Comparison of ENCODE assay signal across 8 cellular contexts in genomic region chrX:154437398-154437752, GRCh38. TPM values are rescaled to one million over a fixed set of nuclear protein-coding genes. Genes with fewer than 3 reads are reported as not detected.
DNase-seq lines count a peak whose midpoint lies in the region; ATAC-seq, FAIRE-seq and TF ChIP-seq lines count a peak whose summit lies in the region.

No MANE protein-coding gene starts in this region.

- no peak overlapping the region for H2BK5ac ChIP-seq in H1 (ENCODE audit: low read depth, low read length)

- no peak for TF ChIP-seq EP300 in H1 (IDR thresholded peaks at IDR 0.05; ENCODE audit: borderline replicate concordance in 1 of 2, low read depth in 2 of 2, low read length in 2 of 2)

- H3K27me3 ChIP-seq in CD8-positive, alpha-beta T cell (ENCODE audit: insufficient read depth, low read length): no peaks in the 10 kb centered on the region
- H3K27me3 ChIP-seq in MG63 (no peaks in the 10 kb centered on the region), H1 (replicated peaks in 1 of 4; ENCODE audit: control insufficient read depth in 3 of 4, extremely low read depth in 1 of 4, insufficient read depth in 3 of 4, low read length in 3 of 4) (no peaks in the 10 kb centered on the region)

- peaks cover 28% of the 10 kb centered on the region for H3K4me1 Mint-ChIP-seq in CD8-positive, alpha-beta T cell (ENCODE audit: low read depth)
- peaks cover 13% of the 10 kb centered on the region for H3K4me1 Mint-ChIP-seq in neural crest cell

- no peak overlapping the region for H3K4ac ChIP-seq in H1 (replicated peaks; ENCODE audit: insufficient read length, low read depth, low read length)

- no peaks in the 10 kb centered on the region for H3K9me3 Mint-ChIP-seq in CD8-positive, alpha-beta T cell
- H3K9me3 Mint-ChIP-seq in neural crest cell: no peaks in the 10 kb centered on the region

- H3K36me3 ChIP-seq in CD8-positive, alpha-beta T cell (ENCODE audit: insufficient read depth, low read length): no peaks in the 10 kb centered on the region
- peaks cover 7% of the 10 kb centered on the region for H3K36me3 ChIP-seq in MG63
- H3K36me3 ChIP-seq in H1 (ENCODE audit: control insufficient read depth in 2 of 4, insufficient read depth in 4 of 4, low read length in 3 of 4): peaks cover 0 to 32% (median 15%) of the 10 kb centered on the region in 4 experiments; a peak in 6 of 8 replicates

- DNase-seq in CD8-positive, alpha-beta T cell: no peak
- no peak for DNase-seq in MG63
- DNase-seq in H1 (ENCODE audit: low read depth in 1 of 2, low spot score in 2 of 2): no peak
- no peak for DNase-seq in neural crest cell (ENCODE audit: low read depth, low spot score)
- DNase-seq in H4 (ENCODE audit: low spot score): no peak
- DNase-seq in RPMI8226: no peak

- FAIRE-seq in H1 (lab: Jason Lieb, UNC): no peak

- no peak overlapping the region for H2BK12ac ChIP-seq in H1 (ENCODE audit: low read depth, low read length)

- CTCF ChIA-PET in CD8-positive, alpha-beta T cell (lab: Charles Lee): no interaction called here
- CTCF ChIA-PET in H1 (lab: Charles Lee; ENCODE audit: partially characterized antibody): no interaction called here

- peak overlapping the region; percentile 41 for H3K4me3 ChIP-seq in CD8-positive, alpha-beta T cell (ENCODE audit: low read depth, low read length)
- peak overlapping the region; percentile 62 for H3K4me3 ChIP-seq in MG63
- H3K4me3 ChIP-seq in H1 (ENCODE audit: extremely low read depth in 1 of 4, insufficient read depth in 2 of 4, low read depth in 3 of 4, low read length in 4 of 4): peak overlapping the region; percentile 56 to 86 (median 66)

- no peaks in the 10 kb centered on the region for H3K79me1 ChIP-seq in H1 (ENCODE audit: low read depth, low read length)

- peak overlapping the region in 3 of 4 experiments; percentile 8 to 69 (median 43); a peak in 3 of 7 replicates for H3K9ac ChIP-seq in H1 (replicated peaks in 1 of 4; ENCODE audit: extremely low read depth in 1 of 4, low read depth in 3 of 4, low read length in 3 of 4)

- intact Hi-C loops in CD8-positive, alpha-beta T cell (cut with DNase I, micrococcal nuclease): loop anchor here (2.0 to 5.0 kb wide), 4 partner anchors 21 to 80 kb away; partner anchors contain the start of genes LAGE3 (in 2 of the 2), UBL4A (in 2 of the 2), FAM3A (in 1 of the 2) and PLXNA3 (in 1 of the 2)

- no peak for TF ChIP-seq POLR2A in H1 (IDR thresholded peaks at IDR 0.05; ENCODE audit: control extremely low read depth in 1 of 2, low read depth in 2 of 2, low read length in 2 of 2)

- ATAC-seq in CD8-positive, alpha-beta T cell: peak; percentile 10
- ATAC-seq in GM19328 (IDR thresholded peaks at IDR 0.05; ENCODE audit: unreplicated experiment) (no peak), HG03565 (IDR thresholded peaks at IDR 0.05; ENCODE audit: unreplicated experiment) (no peak)

- no peak overlapping the region for H4K91ac ChIP-seq in H1 (replicated peaks; ENCODE audit: insufficient read length, low read length)

- H3K27ac Mint-ChIP-seq in CD8-positive, alpha-beta T cell: peak overlapping the region; percentile 82
- peak overlapping the region; percentile 92 for H3K27ac Mint-ChIP-seq in neural crest cell (ENCODE audit: unreplicated experiment)

- H3K79me2 ChIP-seq in H1 (ENCODE audit: control insufficient read depth in 1 of 2, insufficient read depth in 2 of 2, low read length in 2 of 2): peaks cover 0 to 17% of the 10 kb centered on the region in 2 experiments; a peak in 2 of 4 replicates

- WGBS in H1 (ENCODE audit: extremely low coverage in 1 of 2, insufficient coverage in 1 of 2, insufficient read length in 1 of 2, insufficient replicate concordance in 2 of 2, low coverage in 1 of 2, low lambda C conversion rate in 2 of 2, missing lambda C conversion rate in 1 of 2), 2 experiments: no CpG with 5 or more reads among the region's 35 CpGs

- no peaks in the 10 kb centered on the region for H3K9me3 ChIP-seq in CD8-positive, alpha-beta T cell (ENCODE audit: low read length)
- H3K9me3 ChIP-seq in MG63 (no peaks in the 10 kb centered on the region), H1 (ENCODE audit: insufficient read depth in 2 of 2, low read depth in 1 of 2, low read length in 1 of 2) (no peaks in the 10 kb centered on the region)

- H4K5ac ChIP-seq in H1 (ENCODE audit: insufficient read length, low read depth, low read length): no peak overlapping the region

- H4K8ac ChIP-seq in H1 (ENCODE audit: extremely low read depth, insufficient read depth, low read length): no peak overlapping the region

- H3K4me1 ChIP-seq in CD8-positive, alpha-beta T cell (ENCODE audit: insufficient read depth, low read length): peaks cover 10% of the 10 kb centered on the region
- peaks cover 0 to 6% (median 4%) of the 10 kb centered on the region in 4 experiments; a peak in 6 of 7 replicates for H3K4me1 ChIP-seq in H1 (replicated peaks in 1 of 4; ENCODE audit: control insufficient read depth in 3 of 4, insufficient read depth in 4 of 4, low read length in 3 of 4)

- H2AFZ ChIP-seq in H1 (ENCODE audit: low read length): no peak overlapping the region

- no peak overlapping the region for H2BK20ac ChIP-seq in H1 (ENCODE audit: low read length)

- no peak overlapping the region for H2AK5ac ChIP-seq in H1 (ENCODE audit: low read depth, low read length)

- H3K23me2 ChIP-seq in H1 (ENCODE audit: low read depth, low read length): peaks cover 2% of the 10 kb centered on the region; the same call in 1 of the 2 replicates

- peaks cover 0 to 11% of the 10 kb centered on the region in 2 experiments for H4K20me1 ChIP-seq in H1 (replicated peaks in 1 of 2; ENCODE audit: control insufficient read depth in 1 of 2, insufficient read depth in 2 of 2, low read length in 2 of 2)

- H3K27ac ChIP-seq in CD8-positive, alpha-beta T cell (ENCODE audit: low read depth, low read length): no peak overlapping the region
- H3K27ac ChIP-seq in H1 (ENCODE audit: low read depth, low read length): 0 out of 2 replicates have a peak overlapping the region, but pooled peaks have one; percentile 67

- no peak overlapping the region; the same call in 1 of the 2 replicates for H3K18ac ChIP-seq in H1 (ENCODE audit: extremely low read depth, low read length)

- H3K36me3 Mint-ChIP-seq in CD8-positive, alpha-beta T cell: peaks cover 51% of the 10 kb centered on the region
- peaks cover 8% of the 10 kb centered on the region for H3K36me3 Mint-ChIP-seq in neural crest cell (ENCODE audit: low read depth)

- no peak overlapping the region for H3K23ac ChIP-seq in H1 (ENCODE audit: insufficient read length)

- H3K4me2 ChIP-seq in H1 (ENCODE audit: insufficient read depth in 1 of 2, low read depth in 2 of 2, low read length in 2 of 2): peak overlapping the region; percentile 68 to 89

- no peak overlapping the region for H2BK15ac ChIP-seq in H1 (ENCODE audit: low read length)

- H3K14ac ChIP-seq in H1 (ENCODE audit: insufficient read length): no peak overlapping the region

- TF ChIP-seq RAD21 in H1 (IDR thresholded peaks at IDR 0.05 in 1 of 2, conservative IDR thresholded peaks at IDR 0.05 in 1 of 2; ENCODE audit: low read depth in 2 of 2, low read length in 2 of 2): no peak

- no peak overlapping the region for H3K56ac ChIP-seq in H1 (replicated peaks; ENCODE audit: insufficient read length, low read depth, low read length)

- H2BK120ac ChIP-seq in H1 (replicated peaks; ENCODE audit: low read depth, low read length): no peak overlapping the region

- POLR2A ChIA-PET in CD8-positive, alpha-beta T cell (lab: Charles Lee): no interaction called here
- POLR2A ChIA-PET in H1 (lab: Charles Lee; ENCODE audit: partially characterized antibody): interaction anchor here (1.0 kb wide), 1 partner anchor 90 kb away, joined by 3 read pairs; no protein-coding TSS in a partner anchor

- no peaks in the 10 kb centered on the region for H3K27me3 Mint-ChIP-seq in CD8-positive, alpha-beta T cell (ENCODE audit: low read depth)
- H3K27me3 Mint-ChIP-seq in neural crest cell (ENCODE audit: low read depth): no peaks in the 10 kb centered on the region

- peak overlapping the region; percentile 79 for H3K4me3 Mint-ChIP-seq in CD8-positive, alpha-beta T cell
- peak overlapping the region; percentile 95 for H3K4me3 Mint-ChIP-seq in neural crest cell

- TF ChIP-seq CTCF in CD8-positive, alpha-beta T cell (IDR thresholded peaks at IDR 0.05): no peak
- TF ChIP-seq CTCF in H1 (IDR thresholded peaks at IDR 0.05; ENCODE audit: control extremely low read depth in 1 of 3, insufficient read depth in 1 of 3, low read depth in 1 of 3, low read length in 3 of 3): no peak
- TF ChIP-seq CTCF in neural crest cell (conservative IDR thresholded peaks at IDR 0.05): no peak

RNA-seq across cellular contexts. Expression of gene GDI1, which starts 0.4 kb away (rescaled TPM):
- 100 to 1,000 TPM; 113 to 119 TPM for total RNA-seq in CD8-positive, alpha-beta T cell
- 43.6 and 59.8 TPM in 2 replicates for total RNA-seq in MG63 (2014; rRNA removed; shearing (Covaris generic); ENCODE audit: low replicate concordance)
- 83.1 and 85.8 TPM in 2 replicates for total RNA-seq in H1 (2021; fragmentation: NEBNext Ultra II Directional; extraction: Animal tissue kit (Norgen Biotek cat#: 25700))
- polyA plus RNA-seq in H1 (2011; rRNA removed): 136 and 186 TPM in 2 replicates
- polyA plus RNA-seq in H1 (2011; cell fraction: cytosol; rRNA removed): 165 TPM
- polyA plus RNA-seq in H1 (2011; cell fraction: nucleus; rRNA removed): 503 TPM
- 116 to 127 TPM (median 122 TPM) in 4 replicates for polyA plus RNA-seq in H1 (2012, experiment 1 of 2)
- 79.9 TPM for polyA plus RNA-seq in H1 (2012, experiment 2 of 2)
- polyA plus RNA-seq in H1 (2013, experiment 1 of 2): 74.8 TPM
- 69.1 TPM for polyA plus RNA-seq in H1 (2013, experiment 2 of 2)
- polyA minus RNA-seq in H1 (2011; rRNA and poly(A)+ RNA removed): 62.8 and 81.4 TPM in 2 replicates
- 44.6 TPM for polyA minus RNA-seq in H1 (2011; cell fraction: cytosol; rRNA and poly(A)+ RNA removed)
- 75.4 TPM for polyA minus RNA-seq in H1 (2011; cell fraction: nucleus; rRNA and poly(A)+ RNA removed)
- total RNA-seq in neural crest cell: 206 and 210 TPM in 2 replicates
- total RNA-seq in H4 (2014; rRNA removed; shearing (Covaris generic)): 62.2 and 68.0 TPM in 2 replicates

RNA-seq across cellular contexts. Expression of gene FAM50A, which starts 6.6 kb away (rescaled TPM):
- total RNA-seq in CD8-positive, alpha-beta T cell: 10 to 100 TPM; 39.6 to 40.4 TPM
- total RNA-seq in MG63 (2014; rRNA removed; shearing (Covaris generic); ENCODE audit: low replicate concordance): 33.4 and 35.4 TPM in 2 replicates
- 48.7 and 51.7 TPM in 2 replicates for total RNA-seq in H1 (2021; fragmentation: NEBNext Ultra II Directional; extraction: Animal tissue kit (Norgen Biotek cat#: 25700))
- polyA plus RNA-seq in H1 (2011; rRNA removed): 30.7 and 37.2 TPM in 2 replicates
- polyA plus RNA-seq in H1 (2011; cell fraction: cytosol; rRNA removed): 57.1 TPM
- polyA plus RNA-seq in H1 (2011; cell fraction: nucleus; rRNA removed): 103 TPM
- 65.9 to 91.2 TPM (median 85.8 TPM) in 4 replicates for polyA plus RNA-seq in H1 (2012, experiment 1 of 2)
- 36.4 TPM for polyA plus RNA-seq in H1 (2012, experiment 2 of 2)
- polyA plus RNA-seq in H1 (2013, experiment 1 of 2): 38.4 TPM
- polyA plus RNA-seq in H1 (2013, experiment 2 of 2): 36.4 TPM
- 22.8 and 27.4 TPM in 2 replicates for polyA minus RNA-seq in H1 (2011; rRNA and poly(A)+ RNA removed)
- polyA minus RNA-seq in H1 (2011; cell fraction: cytosol; rRNA and poly(A)+ RNA removed): 20.4 TPM
- polyA minus RNA-seq in H1 (2011; cell fraction: nucleus; rRNA and poly(A)+ RNA removed): 30.7 TPM
- 68.8 and 69.0 TPM in 2 replicates for total RNA-seq in neural crest cell
- 52.2 and 63.0 TPM in 2 replicates for total RNA-seq in H4 (2014; rRNA removed; shearing (Covaris generic))

RNA-seq across cellular contexts. Expression of gene ATP6AP1, which starts 8.9 kb away (rescaled TPM):
- 10 to 100 TPM; 31.2 to 32.4 TPM for total RNA-seq in CD8-positive, alpha-beta T cell
- 53.2 and 62.2 TPM in 2 replicates for total RNA-seq in MG63 (2014; rRNA removed; shearing (Covaris generic); ENCODE audit: low replicate concordance)
- 44.6 and 46.7 TPM in 2 replicates for total RNA-seq in H1 (2021; fragmentation: NEBNext Ultra II Directional; extraction: Animal tissue kit (Norgen Biotek cat#: 25700))
- 80.8 and 87.8 TPM in 2 replicates for polyA plus RNA-seq in H1 (2011; rRNA removed)
- 58.9 TPM for polyA plus RNA-seq in H1 (2011; cell fraction: cytosol; rRNA removed)
- polyA plus RNA-seq in H1 (2011; cell fraction: nucleus; rRNA removed): 94.7 TPM
- 46.4 to 57.5 TPM (median 56.2 TPM) in 4 replicates for polyA plus RNA-seq in H1 (2012, experiment 1 of 2)
- 65.0 TPM for polyA plus RNA-seq in H1 (2012, experiment 2 of 2)
- polyA plus RNA-seq in H1 (2013, experiment 1 of 2): 70.2 TPM
- polyA plus RNA-seq in H1 (2013, experiment 2 of 2): 69.9 TPM
- polyA minus RNA-seq in H1 (2011; rRNA and poly(A)+ RNA removed): 45.2 and 52.0 TPM in 2 replicates
- 37.4 TPM for polyA minus RNA-seq in H1 (2011; cell fraction: cytosol; rRNA and poly(A)+ RNA removed)
- polyA minus RNA-seq in H1 (2011; cell fraction: nucleus; rRNA and poly(A)+ RNA removed): 21.0 TPM
- 78.2 and 79.8 TPM in 2 replicates for total RNA-seq in neural crest cell
- 60.2 and 69.2 TPM in 2 replicates for total RNA-seq in H4 (2014; rRNA removed; shearing (Covaris generic))

RNA-seq across cellular contexts. Expression of gene PLXNA3, which starts 20.7 kb away (rescaled TPM):
- total RNA-seq in CD8-positive, alpha-beta T cell: 10 to 100 TPM; 46.7 to 52.1 TPM
- 0.27 and 5.0 TPM in 2 replicates for total RNA-seq in MG63 (2014; rRNA removed; shearing (Covaris generic); ENCODE audit: low replicate concordance)
- total RNA-seq in H1 (2021; fragmentation: NEBNext Ultra II Directional; extraction: Animal tissue kit (Norgen Biotek cat#: 25700)): 18.2 and 23.5 TPM in 2 replicates
- 10.7 and 23.5 TPM in 2 replicates for polyA plus RNA-seq in H1 (2011; rRNA removed)
- 8.6 TPM for polyA plus RNA-seq in H1 (2011; cell fraction: cytosol; rRNA removed)
- 114 TPM for polyA plus RNA-seq in H1 (2011; cell fraction: nucleus; rRNA removed)
- 10.0 to 23.3 TPM (median 21.7 TPM) in 4 replicates for polyA plus RNA-seq in H1 (2012, experiment 1 of 2)
- 6.6 TPM for polyA plus RNA-seq in H1 (2012, experiment 2 of 2)
- 12.6 TPM for polyA plus RNA-seq in H1 (2013, experiment 1 of 2)
- polyA plus RNA-seq in H1 (2013, experiment 2 of 2): 9.0 TPM
- polyA minus RNA-seq in H1 (2011; rRNA and poly(A)+ RNA removed): 7.2 and 16.0 TPM in 2 replicates
- polyA minus RNA-seq in H1 (2011; cell fraction: cytosol; rRNA and poly(A)+ RNA removed): 7.0 TPM
- 31.5 TPM for polyA minus RNA-seq in H1 (2011; cell fraction: nucleus; rRNA and poly(A)+ RNA removed)
- 74.1 and 75.1 TPM in 2 replicates for total RNA-seq in neural crest cell
- total RNA-seq in H4 (2014; rRNA removed; shearing (Covaris generic)): 1.6 and 1.9 TPM in 2 replicates

RNA-seq across cellular contexts. Expression of gene TAFAZZIN, which starts 26.0 kb away (rescaled TPM):
- total RNA-seq in CD8-positive, alpha-beta T cell: 10 to 100 TPM; 48.9 to 52.3 TPM
- total RNA-seq in MG63 (2014; rRNA removed; shearing (Covaris generic); ENCODE audit: low replicate concordance): 15.1 and 16.2 TPM in 2 replicates
- total RNA-seq in H1 (2021; fragmentation: NEBNext Ultra II Directional; extraction: Animal tissue kit (Norgen Biotek cat#: 25700)): 23.9 and 25.3 TPM in 2 replicates
- 28.6 and 42.8 TPM in 2 replicates for polyA plus RNA-seq in H1 (2011; rRNA removed)
- 41.9 TPM for polyA plus RNA-seq in H1 (2011; cell fraction: cytosol; rRNA removed)
- polyA plus RNA-seq in H1 (2011; cell fraction: nucleus; rRNA removed): 150 TPM
- polyA plus RNA-seq in H1 (2012, experiment 1 of 2): 23.5 to 41.0 TPM (median 34.1 TPM) in 4 replicates
- 26.1 TPM for polyA plus RNA-seq in H1 (2012, experiment 2 of 2)
- polyA plus RNA-seq in H1 (2013, experiment 1 of 2): 28.9 TPM
- 26.1 TPM for polyA plus RNA-seq in H1 (2013, experiment 2 of 2)
- polyA minus RNA-seq in H1 (2011; rRNA and poly(A)+ RNA removed): 13.4 and 17.8 TPM in 2 replicates
- 19.6 TPM for polyA minus RNA-seq in H1 (2011; cell fraction: cytosol; rRNA and poly(A)+ RNA removed)
- 34.1 TPM for polyA minus RNA-seq in H1 (2011; cell fraction: nucleus; rRNA and poly(A)+ RNA removed)
- 45.7 and 47.1 TPM in 2 replicates for total RNA-seq in neural crest cell
- 15.1 and 15.3 TPM in 2 replicates for total RNA-seq in H4 (2014; rRNA removed; shearing (Covaris generic))
